1 cellular context compared by ENCODE assay signal in genomic region chr12:62602445-62603060, GRCh38.
A peak's percentile ranks its signal among the peaks of the same experiment; 100 is the strongest.
TF ChIP-seq lines count a peak whose summit lies in the region.

No MANE protein-coding gene starts in this region.

TF ChIP-seq in K562, 482 proteins besides CTCF, POLR2A, EP300 and RAD21 (continued from another document and continues in another):
- TF ChIP-seq, protein P1, sequence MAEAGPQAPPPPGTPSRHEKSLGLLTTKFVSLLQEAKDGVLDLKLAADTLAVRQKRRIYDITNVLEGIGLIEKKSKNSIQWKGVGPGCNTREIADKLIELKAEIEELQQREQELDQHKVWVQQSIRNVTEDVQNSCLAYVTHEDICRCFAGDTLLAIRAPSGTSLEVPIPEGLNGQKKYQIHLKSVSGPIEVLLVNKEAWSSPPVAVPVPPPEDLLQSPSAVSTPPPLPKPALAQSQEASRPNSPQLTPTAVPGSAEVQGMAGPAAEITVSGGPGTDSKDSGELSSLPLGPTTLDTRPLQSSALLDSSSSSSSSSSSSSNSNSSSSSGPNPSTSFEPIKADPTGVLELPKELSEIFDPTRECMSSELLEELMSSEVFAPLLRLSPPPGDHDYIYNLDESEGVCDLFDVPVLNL (CRISPR knock-in tag; IDR thresholded peaks at IDR 0.05; ENCODE audit: low read depth), result 0 out of 2 replicates have a peak, but pooled peaks have one; percentile 33
- TF ChIP-seq TEAD2 (tag; IDR thresholded peaks at IDR 0.05) (peak; percentile 77; the same call in 1 of the 2 replicates), ZNF584 (CRISPR knock-in tag; IDR thresholded peaks at IDR 0.05; ENCODE audit: low read depth) (peak; percentile 62; the same call in 1 of the 2 replicates), ESRRA (IDR thresholded peaks at IDR 0.05; ENCODE audit: borderline replicate concordance, low read depth) (peak; percentile 63; the same call in 1 of the 2 replicates), ZNF280B (CRISPR knock-in tag; IDR thresholded peaks at IDR 0.05) (no peak), BMI1 (IDR thresholded peaks at IDR 0.05; ENCODE audit: low read length) (no peak), BACH1 (tag; IDR thresholded peaks at IDR 0.05) (peak; percentile 23; the same call in 1 of the 2 replicates), GTF2E2 (tag; IDR thresholded peaks at IDR 0.05) (peak; percentile 94), BDP1 (IDR thresholded peaks at IDR 0.05; ENCODE audit: insufficient read depth, insufficient read length) (no peak), POLR2B (IDR thresholded peaks at IDR 0.05; ENCODE audit: low read depth, partially characterized antibody) (peak; percentile 84), ZNF347 (CRISPR knock-in tag; IDR thresholded peaks at IDR 0.05; ENCODE audit: low read depth) (no peak), CBFB (CRISPR knock-in tag; IDR thresholded peaks at IDR 0.05) (no peak), SPI1 (IDR thresholded peaks at IDR 0.05; ENCODE audit: borderline replicate concordance, low read depth, low read length) (no peak), ZNF354B (CRISPR knock-in tag; IDR thresholded peaks at IDR 0.05) (no peak), XRCC5 (IDR thresholded peaks at IDR 0.05; ENCODE audit: low read depth, low read length) (no peak; the same call in 1 of the 2 replicates), ZNF740 (CRISPR knock-in tag; IDR thresholded peaks at IDR 0.05) (peak; percentile 80), ZNF740 (tag; IDR thresholded peaks at IDR 0.05) (0 out of 4 replicates have a peak, but pooled peaks of 1 of the 2 experiments have one; percentile 26), BRD4 (IDR thresholded peaks at IDR 0.05) (peak; percentile 89), ZNF830 (CRISPR knock-in tag; IDR thresholded peaks at IDR 0.05) (peak; percentile 96), ZNF263 (CRISPR knock-in tag; IDR thresholded peaks at IDR 0.05; ENCODE audit: borderline replicate concordance) (peak; percentile 40), SNIP1 (IDR thresholded peaks at IDR 0.05; ENCODE audit: low read depth) (no peak), BHLHE40 (IDR thresholded peaks at IDR 0.05; ENCODE audit: low read length) (peak; percentile 80), GTF2F1 (IDR thresholded peaks at IDR 0.05; ENCODE audit: low read depth, low read length) (0 out of 2 replicates have a peak, but pooled peaks have one; percentile 23), TAL1 (IDR thresholded peaks at IDR 0.05) (no peak), PHB2 (IDR thresholded peaks at IDR 0.05; ENCODE audit: low read depth) (no peak), ZNF699 (CRISPR knock-in tag; IDR thresholded peaks at IDR 0.05; ENCODE audit: insufficient replicate concordance) (no peak), ZNF785 (CRISPR knock-in tag; IDR thresholded peaks at IDR 0.05) (no peak), MCM3 (IDR thresholded peaks at IDR 0.05) (no peak), ZZZ3 (IDR thresholded peaks at IDR 0.05) (peak; percentile 90), HMBOX1 (IDR thresholded peaks at IDR 0.05) (no peak), SMARCE1 (IDR thresholded peaks at IDR 0.05) (no peak), ZNF668 (CRISPR knock-in tag; IDR thresholded peaks at IDR 0.05) (no peak; the same call in 1 of the 2 replicates), NCOA4 (IDR thresholded peaks at IDR 0.05; ENCODE audit: partially characterized antibody) (no peak), CGGBP1 (CRISPR knock-in tag; IDR thresholded peaks at IDR 0.05) (no peak), ZNF57 (CRISPR knock-in tag; IDR thresholded peaks at IDR 0.05) (no peak), ZFX (CRISPR knock-in tag; IDR thresholded peaks at IDR 0.05) (peak; percentile 94), HDAC3 (IDR thresholded peaks at IDR 0.05; ENCODE audit: borderline replicate concordance, partially characterized antibody) (peak; percentile 52), ZNF282 (CRISPR knock-in tag; IDR thresholded peaks at IDR 0.05) (peak; percentile 72; the same call in 1 of the 2 replicates), ZNF143 (CRISPR knock-in tag; IDR thresholded peaks at IDR 0.05) (no peak), FOXK1 (CRISPR knock-in tag; IDR thresholded peaks at IDR 0.05; ENCODE audit: borderline replicate concordance) (peak; percentile 97), SIN3A (IDR thresholded peaks at IDR 0.05; ENCODE audit: borderline replicate concordance in 2 of 2, control insufficient read depth in 1 of 2, low read depth in 2 of 2, low read length in 2 of 2) (peak in 1 of 2 experiments; percentile 71; a peak in 1 of 4 replicates), ZNF76 (CRISPR knock-in tag; IDR thresholded peaks at IDR 0.05; ENCODE audit: borderline replicate concordance) (peak; percentile 56; the same call in 1 of the 2 replicates), CHD4 (IDR thresholded peaks at IDR 0.05; ENCODE audit: insufficient read depth, insufficient replicate concordance, low read depth, low read length, poor library complexity, severe bottlenecking) (no peak), STAT6 (CRISPR knock-in tag; IDR thresholded peaks at IDR 0.05) (no peak), CREBBP (IDR thresholded peaks at IDR 0.05; ENCODE audit: low read depth, low read length) (no peak), FOXA3 (CRISPR knock-in tag; conservative IDR thresholded peaks at IDR 0.05 in 1 of 2, IDR thresholded peaks at IDR 0.05 in 1 of 2) (no peak), HOXB6 (CRISPR knock-in tag; IDR thresholded peaks at IDR 0.05; ENCODE audit: borderline replicate concordance) (no peak), CEBPG (CRISPR knock-in tag; IDR thresholded peaks at IDR 0.05) (no peak; the same call in 1 of the 2 replicates), CEBPG (tag; conservative IDR thresholded peaks at IDR 0.05 in 1 of 2, IDR thresholded peaks at IDR 0.05 in 1 of 2) (no peak), NCOR1 (IDR thresholded peaks at IDR 0.05) (peak; percentile 44; the same call in 1 of the 2 replicates), ETS2 (tag; IDR thresholded peaks at IDR 0.05; ENCODE audit: borderline replicate concordance, poor library complexity, severe bottlenecking) (no peak), NELFE (IDR thresholded peaks at IDR 0.05; ENCODE audit: insufficient read depth, insufficient read length) (no peak), CCNT2 (IDR thresholded peaks at IDR 0.05; ENCODE audit: borderline replicate concordance, extremely low read depth, insufficient read length, low read depth, low read length) (peak; percentile 13), ZNF124 (CRISPR knock-in tag; IDR thresholded peaks at IDR 0.05) (0 out of 2 replicates have a peak, but pooled peaks have one; percentile 22), CTBP1 (IDR thresholded peaks at IDR 0.05; ENCODE audit: borderline replicate concordance) (peak; percentile 13; the same call in 1 of the 2 replicates), COPS2 (conservative IDR thresholded peaks at IDR 0.05) (no peak), TCF7 (IDR thresholded peaks at IDR 0.05; ENCODE audit: borderline replicate concordance) (no peak)
- TF ChIP-seq, protein P2, sequence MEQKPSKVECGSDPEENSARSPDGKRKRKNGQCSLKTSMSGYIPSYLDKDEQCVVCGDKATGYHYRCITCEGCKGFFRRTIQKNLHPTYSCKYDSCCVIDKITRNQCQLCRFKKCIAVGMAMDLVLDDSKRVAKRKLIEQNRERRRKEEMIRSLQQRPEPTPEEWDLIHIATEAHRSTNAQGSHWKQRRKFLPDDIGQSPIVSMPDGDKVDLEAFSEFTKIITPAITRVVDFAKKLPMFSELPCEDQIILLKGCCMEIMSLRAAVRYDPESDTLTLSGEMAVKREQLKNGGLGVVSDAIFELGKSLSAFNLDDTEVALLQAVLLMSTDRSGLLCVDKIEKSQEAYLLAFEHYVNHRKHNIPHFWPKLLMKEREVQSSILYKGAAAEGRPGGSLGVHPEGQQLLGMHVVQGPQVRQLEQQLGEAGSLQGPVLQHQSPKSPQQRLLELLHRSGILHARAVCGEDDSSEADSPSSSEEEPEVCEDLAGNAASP (IDR thresholded peaks at IDR 0.05), result no peak
- TF ChIP-seq, protein P3, sequence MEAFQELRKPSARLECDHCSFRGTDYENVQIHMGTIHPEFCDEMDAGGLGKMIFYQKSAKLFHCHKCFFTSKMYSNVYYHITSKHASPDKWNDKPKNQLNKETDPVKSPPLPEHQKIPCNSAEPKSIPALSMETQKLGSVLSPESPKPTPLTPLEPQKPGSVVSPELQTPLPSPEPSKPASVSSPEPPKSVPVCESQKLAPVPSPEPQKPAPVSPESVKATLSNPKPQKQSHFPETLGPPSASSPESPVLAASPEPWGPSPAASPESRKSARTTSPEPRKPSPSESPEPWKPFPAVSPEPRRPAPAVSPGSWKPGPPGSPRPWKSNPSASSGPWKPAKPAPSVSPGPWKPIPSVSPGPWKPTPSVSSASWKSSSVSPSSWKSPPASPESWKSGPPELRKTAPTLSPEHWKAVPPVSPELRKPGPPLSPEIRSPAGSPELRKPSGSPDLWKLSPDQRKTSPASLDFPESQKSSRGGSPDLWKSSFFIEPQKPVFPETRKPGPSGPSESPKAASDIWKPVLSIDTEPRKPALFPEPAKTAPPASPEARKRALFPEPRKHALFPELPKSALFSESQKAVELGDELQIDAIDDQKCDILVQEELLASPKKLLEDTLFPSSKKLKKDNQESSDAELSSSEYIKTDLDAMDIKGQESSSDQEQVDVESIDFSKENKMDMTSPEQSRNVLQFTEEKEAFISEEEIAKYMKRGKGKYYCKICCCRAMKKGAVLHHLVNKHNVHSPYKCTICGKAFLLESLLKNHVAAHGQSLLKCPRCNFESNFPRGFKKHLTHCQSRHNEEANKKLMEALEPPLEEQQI (IDR thresholded peaks at IDR 0.05), result peak; percentile 33; the same call in 1 of the 2 replicates
- TF ChIP-seq, protein P4, sequence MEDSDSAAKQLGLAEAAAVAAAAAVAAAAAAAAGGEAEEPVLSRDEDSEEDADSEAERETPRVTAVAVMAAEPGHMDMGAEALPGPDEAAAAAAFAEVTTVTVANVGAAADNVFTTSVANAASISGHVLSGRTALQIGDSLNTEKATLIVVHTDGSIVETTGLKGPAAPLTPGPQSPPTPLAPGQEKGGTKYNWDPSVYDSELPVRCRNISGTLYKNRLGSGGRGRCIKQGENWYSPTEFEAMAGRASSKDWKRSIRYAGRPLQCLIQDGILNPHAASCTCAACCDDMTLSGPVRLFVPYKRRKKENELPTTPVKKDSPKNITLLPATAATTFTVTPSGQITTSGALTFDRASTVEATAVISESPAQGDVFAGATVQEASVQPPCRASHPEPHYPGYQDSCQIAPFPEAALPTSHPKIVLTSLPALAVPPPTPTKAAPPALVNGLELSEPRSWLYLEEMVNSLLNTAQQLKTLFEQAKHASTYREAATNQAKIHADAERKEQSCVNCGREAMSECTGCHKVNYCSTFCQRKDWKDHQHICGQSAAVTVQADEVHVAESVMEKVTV (CRISPR knock-in tag; IDR thresholded peaks at IDR 0.05), result peak; percentile 3; the same call in 1 of the 2 replicates
